Comparison of ENCODE assay signal across 8 cellular contexts in genomic region chr7:4682621-4683042, GRCh38. TPM values are rescaled to one million over a fixed set of nuclear protein-coding genes. Genes with fewer than 3 reads are reported as not detected.
A peak's percentile ranks its signal among the peaks of the same experiment; 100 is the strongest.
DNase-seq lines count a peak whose midpoint lies in the region; ATAC-seq, FAIRE-seq and TF ChIP-seq lines count a peak whose summit lies in the region.

No MANE protein-coding gene starts in this region.

- FAIRE-seq in GM12892 (lab: Jason Lieb, UNC): no peak

- H3K27me3 Mint-ChIP-seq in stimulated activated naive CD8-positive, alpha-beta T cell treated with anti-CD3 and anti-CD28 coated beads, Interleukin-15, Interleukin-2, amounts not matched to agents 100 ng/mL and 50 ng/mL, for 24 hours: no peaks in the 10 kb centered on the region

- peaks cover 6% of the 10 kb centered on the region for H3K4me1 ChIP-seq in colonic mucosa
- H3K4me1 ChIP-seq in lower lobe of right lung: peaks cover 37% of the 10 kb centered on the region

- H3K27me3 ChIP-seq in colonic mucosa (no peaks in the 10 kb centered on the region), lower lobe of right lung (ENCODE audit: low read depth) (no peaks in the 10 kb centered on the region)

- ATAC-seq in GM21367 (IDR thresholded peaks at IDR 0.05; ENCODE audit: unreplicated experiment) (peak; percentile 21), lower lobe of right lung (peak; percentile 47 to 51)

- TF ChIP-seq POLR2A in GM12892 (IDR thresholded peaks at IDR 0.05; ENCODE audit: low read depth, low read length): no peak

- peak overlapping the region; percentile 84 for H3K27ac Mint-ChIP-seq in stimulated activated naive CD8-positive, alpha-beta T cell treated with anti-CD3 and anti-CD28 coated beads, Interleukin-15, Interleukin-2, amounts not matched to agents 100 ng/mL and 50 ng/mL, for 24 hours

- H3K36me3 Mint-ChIP-seq in stimulated activated naive CD8-positive, alpha-beta T cell treated with anti-CD3 and anti-CD28 coated beads, Interleukin-15, Interleukin-2, amounts not matched to agents 100 ng/mL and 50 ng/mL, for 24 hours (ENCODE audit: low read depth): peaks cover 15% of the 10 kb centered on the region

- peak overlapping the region; percentile 98 to 99 for H3K9ac ChIP-seq in colonic mucosa (ENCODE audit: low read depth in 2 of 2, low read length in 2 of 2)

- H3K27ac ChIP-seq in VCaP (peak overlapping the region; percentile 87), colonic mucosa (peak overlapping the region; percentile 83), lower lobe of right lung (peak overlapping the region; percentile 89)

- H3K4me1 Mint-ChIP-seq in stimulated activated naive CD8-positive, alpha-beta T cell treated with anti-CD3 and anti-CD28 coated beads, Interleukin-15, Interleukin-2, amounts not matched to agents 100 ng/mL and 50 ng/mL, for 24 hours (ENCODE audit: low read depth): peaks cover 40% of the 10 kb centered on the region

- DNase-seq in DMS153 (lab: John Stamatoyannopoulos, UW) (peak; percentile 45), HK-2 (ENCODE audit: unreplicated experiment) (peak; percentile 52), colonic mucosa (peak; percentile 46), lower lobe of right lung (peak; percentile 82), GM12892 (ENCODE audit: insufficient read length) (no peak)

- no peaks in the 10 kb centered on the region for H3K9me3 Mint-ChIP-seq in stimulated activated naive CD8-positive, alpha-beta T cell treated with anti-CD3 and anti-CD28 coated beads, Interleukin-15, Interleukin-2, amounts not matched to agents 100 ng/mL and 50 ng/mL, for 24 hours

- intact Hi-C loops in colonic mucosa (cut with DNase I): loop anchor here (5.0 kb wide), 1 partner anchor 70 kb away; no protein-coding TSS in a partner anchor
- intact Hi-C loops in lower lobe of right lung (cut with DNase I): no loop called here

- H3K4me3 Mint-ChIP-seq in stimulated activated naive CD8-positive, alpha-beta T cell treated with anti-CD3 and anti-CD28 coated beads, Interleukin-15, Interleukin-2, amounts not matched to agents 100 ng/mL and 50 ng/mL, for 24 hours: peak overlapping the region; percentile 89

- no peaks in the 10 kb centered on the region for H3K9me3 ChIP-seq in colonic mucosa
- no peaks in the 10 kb centered on the region for H3K9me3 ChIP-seq in lower lobe of right lung

- TF ChIP-seq CTCF in VCaP (conservative IDR thresholded peaks at IDR 0.05) (0 out of 2 replicates have a peak, but pooled peaks have one; percentile 12), colonic mucosa (IDR thresholded peaks at IDR 0.05) (no peak), lower lobe of right lung (IDR thresholded peaks at IDR 0.05) (no peak)

- H3K4me3 ChIP-seq in colonic mucosa (peak overlapping the region; percentile 65), lower lobe of right lung (peak overlapping the region; percentile 88)

- H3K36me3 ChIP-seq in colonic mucosa: no peaks in the 10 kb centered on the region
- no peaks in the 10 kb centered on the region for H3K36me3 ChIP-seq in lower lobe of right lung

RNA-seq across cellular contexts. Expression of gene FOXK1, which starts 0.5 kb away (rescaled TPM):
- total RNA-seq in colonic mucosa: 10 to 100 TPM; 29.6 to 30.8 TPM
- total RNA-seq in lower lobe of right lung: 28.8 TPM
- polyA plus RNA-seq in GM12892 (2012; ENCODE audit: missing spikeins): 7.0 TPM
